ENCODE assay signal across 8 cellular contexts in the genomic region with DNA sequence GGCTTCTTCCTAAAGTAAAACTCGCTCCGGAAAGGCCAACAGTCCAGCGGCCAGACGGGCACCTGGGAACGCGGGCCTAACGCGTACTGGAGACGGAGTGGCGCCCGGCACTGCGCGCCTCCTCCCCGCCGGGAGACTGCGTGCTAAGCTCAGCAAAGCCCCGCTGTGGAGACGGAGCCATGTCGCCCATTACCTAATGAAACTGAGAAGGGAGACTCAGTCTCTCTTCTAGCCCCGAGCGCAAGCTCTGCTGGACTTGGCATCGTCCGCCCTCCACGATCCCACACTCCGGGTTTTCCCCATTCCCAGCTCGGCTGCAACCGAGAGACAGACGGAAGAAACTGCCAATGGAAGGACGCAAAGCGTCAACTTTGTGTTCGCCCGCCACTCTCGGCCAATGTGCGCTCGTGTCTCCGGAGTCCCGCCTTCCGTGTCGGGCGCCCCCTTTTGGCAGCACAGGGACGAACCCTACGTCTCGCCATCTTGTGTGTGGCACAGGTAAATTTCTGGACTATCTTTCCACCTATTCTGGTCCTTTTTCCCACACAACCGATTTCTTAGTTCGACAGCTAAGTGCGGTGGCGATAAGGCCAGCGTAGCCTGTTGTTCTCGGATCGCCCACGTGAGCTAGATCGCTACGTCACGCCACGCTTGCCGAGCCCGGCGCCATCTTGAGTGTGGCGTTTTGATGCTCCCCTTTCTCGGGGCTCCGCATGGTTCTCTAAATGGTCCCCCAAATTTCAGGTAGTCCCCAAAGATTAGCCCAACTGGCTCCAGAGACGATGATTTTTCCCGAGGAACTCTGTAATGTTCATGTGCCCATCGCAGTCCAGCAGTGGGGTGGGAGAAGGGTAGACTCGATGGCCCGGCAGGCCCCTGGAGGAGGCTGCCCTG. TPM values are rescaled to one million over a fixed set of nuclear protein-coding genes. Genes with fewer than 3 reads are reported as not detected.
DNase-seq lines count a peak whose midpoint lies in the region; ATAC-seq and TF ChIP-seq lines count a peak whose summit lies in the region.

No MANE protein-coding gene starts in this region.

- H3K27me3 ChIP-seq in parathyroid adenoma (ENCODE audit: control insufficient read depth, insufficient read depth, low read length) (no peaks in the 10 kb centered on the region), transverse colon (no peaks in the 10 kb centered on the region)

- no peak for TF ChIP-seq EP300 in transverse colon (IDR thresholded peaks at IDR 0.05; ENCODE audit: low read depth)

- H3K4me3 ChIP-seq in GM12864 (ENCODE audit: low read depth, low read length), result peak overlapping the region; percentile 82
- H3K4me3 ChIP-seq in parathyroid adenoma (ENCODE audit: low read depth, low read length), result peak overlapping the region; percentile 98
- H3K4me3 ChIP-seq in transverse colon, result peak overlapping the region; percentile 61 to 98 (median 74)

- peak; percentile 97 for TF ChIP-seq CTCF in GM12864 (IDR thresholded peaks at IDR 0.05; ENCODE audit: low read depth, low read length, missing control alignments)
- peak; percentile 96 for TF ChIP-seq CTCF in parathyroid adenoma (IDR thresholded peaks at IDR 0.05)
- TF ChIP-seq CTCF in transverse colon (IDR thresholded peaks at IDR 0.05), result peak; percentile 69 to 93 (median 89)

- H3K36me3 ChIP-seq in parathyroid adenoma (ENCODE audit: control insufficient read depth, insufficient read depth, low read length) (no peaks in the 10 kb centered on the region), transverse colon (peaks cover 0 to 1% (median 0%) of the 10 kb centered on the region in 4 donors)

- peaks cover 14% of the 10 kb centered on the region for H3K79me2 ChIP-seq in parathyroid adenoma

- peak overlapping the region; percentile 93 for H3K4me2 ChIP-seq in parathyroid adenoma (ENCODE audit: low read length)

- peak overlapping the region; percentile 100 for H3K27ac ChIP-seq in parathyroid adenoma
- peak overlapping the region; percentile 97 to 100 (median 100) for H3K27ac ChIP-seq in transverse colon

- in situ Hi-C loops in transverse colon (cut with MboI; ENCODE audit: low pct_ligation_motif_present in 1 of 4, low pct_unique_long_range_greater_than_20kb in 1 of 4, low sequenced_read_pairs in 3 of 4), result loop anchor here in 1 of 4 donors (25.0 kb wide), 1 partner anchor 195 kb away; no protein-coding TSS in a partner anchor

- ATAC-seq in HG02623 (IDR thresholded peaks at IDR 0.05; ENCODE audit: unreplicated experiment) (peak; percentile 36), Right ventricle myocardium superior (ENCODE audit: poor library complexity) (peak; percentile 70)

- H2AFZ ChIP-seq in parathyroid adenoma, result peak overlapping the region; percentile 96

- H3K9me3 ChIP-seq in parathyroid adenoma (ENCODE audit: control insufficient read depth, low read length) (no peaks in the 10 kb centered on the region), transverse colon (no peaks in the 10 kb centered on the region)

- intact Hi-C loops in Right ventricle myocardium superior (cut with DNase I) (loop anchor here (5.0 kb wide), 1 partner anchor 40 kb away; no protein-coding TSS in a partner anchor), transverse colon (cut with DNase I; ENCODE audit: low total_unique reads) (no loop called here)

- WGBS in transverse colon (ENCODE audit: low coverage in 1 of 2), 2 donors, result 3% methylated on average over 49 of the region's 66 CpGs; no CpG with 5 or more reads in 1 of the 2 donors

- peak; percentile 86 for TF ChIP-seq POLR2A in transverse colon (IDR thresholded peaks at IDR 0.05)

- H3K4me1 ChIP-seq in parathyroid adenoma (peaks cover 11% of the 10 kb centered on the region), transverse colon (peaks cover 10 to 33% (median 20%) of the 10 kb centered on the region in 4 donors)

- H3K9ac ChIP-seq in parathyroid adenoma, result peak overlapping the region; percentile 87

- DNase-seq in GM12864 (ENCODE audit: low read depth) (peak; percentile 97), NCI-H1092 treated with DMSO at 0.1 percent for 48 hours (lab: John Stamatoyannopoulos, UW) (peak; percentile 95), SKM-1 treated with dmso at 0.1 percent for 144 hours (lab: John Stamatoyannopoulos, UW; ENCODE audit: unreplicated experiment) (peak; percentile 97), Right ventricle myocardium superior (peak; percentile 98), transverse colon (peak; percentile 98)
- peak; percentile 95 for DNase-seq in activated naive CD8-positive, alpha-beta T cell treated with anti-CD3 and anti-CD28 coated beads, Interleukin-2, amount 50 U/mL, for 16 hours (ENCODE audit: low read depth, low spot score)

RNA-seq across cellular contexts. Expression of gene PTMA, which starts 1.3 kb away (rescaled TPM):
- total RNA-seq in Right ventricle myocardium superior (195 TPM), transverse colon (1,000 to 10,000 TPM in 1 of 4 donors, 100 to 1,000 TPM in 3; 478 to 1,487 (median 685) TPM)

Comparison
In these comparisons a context has a peak if more than half of its experiments do, and no peak if none do; other contexts are left out.
1. Peak in every context shown above with its lines: DNase-seq, ATAC-seq, H3K4me3 ChIP-seq and H3K27ac ChIP-seq.